In genomic region chrX:84046403-84046984, GRCh38 we compare ENCODE assay signal across 8 cellular contexts.
A peak's percentile ranks its signal among the peaks of the same experiment; 100 is the strongest.
DNase-seq lines count a peak whose midpoint lies in the region; ATAC-seq and TF ChIP-seq lines count a peak whose summit lies in the region.

No MANE protein-coding gene starts in this region.

- no peaks in the 10 kb centered on the region for H3K36me3 ChIP-seq in CD4-positive, alpha-beta memory T cell (ENCODE audit: insufficient read depth, low read length)
- no peaks in the 10 kb centered on the region for H3K36me3 ChIP-seq in adrenal gland (replicated peaks in 1 of 2)

- POLR2A ChIA-PET in CD4-positive, alpha-beta memory T cell (lab: Charles Lee; ENCODE audit: partially characterized antibody): no interaction called here

- H3K4me3 Mint-ChIP-seq in CD4-positive, alpha-beta memory T cell: no peak overlapping the region
- H3K4me3 Mint-ChIP-seq in T-helper 2 cell treated with Interferon-gamma antibody and Interleukin-4, amounts not matched to agents 5 μg/mL and 100 μg/mL, for 36 hours: no peak overlapping the region

- peak; percentile 42 to 74 (median 56) for TF ChIP-seq CTCF in adrenal gland (IDR thresholded peaks at IDR 0.05)

- H3K9me3 Mint-ChIP-seq in CD4-positive, alpha-beta memory T cell: no peaks in the 10 kb centered on the region
- no peaks in the 10 kb centered on the region for H3K9me3 Mint-ChIP-seq in T-helper 2 cell treated with Interferon-gamma antibody and Interleukin-4, amounts not matched to agents 5 μg/mL and 100 μg/mL, for 36 hours

- no peak for TF ChIP-seq POLR2A in adrenal gland (IDR thresholded peaks at IDR 0.05)

- H3K4me1 Mint-ChIP-seq in CD4-positive, alpha-beta memory T cell: no peaks in the 10 kb centered on the region
- no peaks in the 10 kb centered on the region for H3K4me1 Mint-ChIP-seq in T-helper 2 cell treated with Interferon-gamma antibody and Interleukin-4, amounts not matched to agents 5 μg/mL and 100 μg/mL, for 36 hours (ENCODE audit: low read depth)

- no peaks in the 10 kb centered on the region for H3K27me3 ChIP-seq in CD4-positive, alpha-beta memory T cell (ENCODE audit: insufficient read depth, low read length)
- H3K27me3 ChIP-seq in adrenal gland: no peaks in the 10 kb centered on the region

- H3K4me1 ChIP-seq in CD4-positive, alpha-beta memory T cell (ENCODE audit: insufficient read depth, low read length): no peaks in the 10 kb centered on the region
- no peaks in the 10 kb centered on the region for H3K4me1 ChIP-seq in adrenal gland (replicated peaks in 1 of 2)

- no peaks in the 10 kb centered on the region for H3K27me3 Mint-ChIP-seq in CD4-positive, alpha-beta memory T cell
- H3K27me3 Mint-ChIP-seq in T-helper 2 cell treated with Interferon-gamma antibody and Interleukin-4, amounts not matched to agents 5 μg/mL and 100 μg/mL, for 36 hours (ENCODE audit: low read depth): no peaks in the 10 kb centered on the region

- no peak overlapping the region for H3K4me3 ChIP-seq in CD4-positive, alpha-beta memory T cell (ENCODE audit: low read length in 2 of 2)
- no peak overlapping the region for H3K4me3 ChIP-seq in adrenal gland

- H3K27ac ChIP-seq in CD4-positive, alpha-beta memory T cell (ENCODE audit: low read depth, low read length): no peak overlapping the region
- H3K27ac ChIP-seq in adrenal gland: no peak overlapping the region

- DNase-seq in CD4-positive, alpha-beta memory T cell: peak in 4 of 5 donors; percentile 5 to 25 (median 15)
- peak; percentile 37 to 58 for DNase-seq in NCI-H2081 (lab: John Stamatoyannopoulos, UW)
- peak in 3 of 7 donors; percentile 10 to 21 (median 16) for DNase-seq in adrenal gland
- DNase-seq in kidney tubule cell (ENCODE audit: low spot score): peak; percentile 58
- no peak for DNase-seq in posterior cingulate gyrus
- no peak for DNase-seq in T-helper 2 cell treated with Interferon-gamma antibody and Interleukin-4, amounts not matched to agents 5 μg/mL and 100 μg/mL, for 36 hours (ENCODE audit: low spot score)

- WGBS in adrenal gland, 4 donors: 0 to 31% (median 29%) methylated on average over 4 to 7 of the region's 7 CpGs

- ATAC-seq in GM18511 (IDR thresholded peaks at IDR 0.05; ENCODE audit: unreplicated experiment) (peak; percentile 98), HG02884 (IDR thresholded peaks at IDR 0.05; ENCODE audit: unreplicated experiment) (peak; percentile 93)

- intact Hi-C loops in CD4-positive, alpha-beta memory T cell (cut with micrococcal nuclease): no loop called here
- intact Hi-C loops in adrenal gland (cut with DNase I): no loop called here
- intact Hi-C loops in posterior cingulate gyrus (cut with DNase I): no loop called here

- no peaks in the 10 kb centered on the region for H3K9me3 ChIP-seq in CD4-positive, alpha-beta memory T cell (ENCODE audit: control insufficient read depth in 1 of 2, low read length in 2 of 2)
- H3K9me3 ChIP-seq in adrenal gland (replicated peaks in 1 of 3): no peaks in the 10 kb centered on the region

- no peak overlapping the region for H3K27ac Mint-ChIP-seq in CD4-positive, alpha-beta memory T cell
- H3K27ac Mint-ChIP-seq in T-helper 2 cell treated with Interferon-gamma antibody and Interleukin-4, amounts not matched to agents 5 μg/mL and 100 μg/mL, for 36 hours: no peak overlapping the region

- CTCF ChIA-PET in CD4-positive, alpha-beta memory T cell (lab: Charles Lee; ENCODE audit: partially characterized antibody): no interaction called here

- no peaks in the 10 kb centered on the region for H3K36me3 Mint-ChIP-seq in CD4-positive, alpha-beta memory T cell
- H3K36me3 Mint-ChIP-seq in T-helper 2 cell treated with Interferon-gamma antibody and Interleukin-4, amounts not matched to agents 5 μg/mL and 100 μg/mL, for 36 hours (ENCODE audit: low read depth): no peaks in the 10 kb centered on the region

Comparison
In these comparisons a context has a peak if more than half of its experiments do, and no peak if none do; other contexts are left out.
1. DNase-seq: peak in CD4-positive, alpha-beta memory T cell (4 of 5), NCI-H2081 (2 of 2) and kidney tubule cell (single experiment); none in posterior cingulate gyrus (0 of 10) and T-helper 2 cell treated with Interferon-gamma antibody and Interleukin-4, amounts not matched to agents 5 μg/mL and 100 μg/mL, for 36 hours (single experiment).